1 cellular context compared by ENCODE assay signal in the genomic region with DNA sequence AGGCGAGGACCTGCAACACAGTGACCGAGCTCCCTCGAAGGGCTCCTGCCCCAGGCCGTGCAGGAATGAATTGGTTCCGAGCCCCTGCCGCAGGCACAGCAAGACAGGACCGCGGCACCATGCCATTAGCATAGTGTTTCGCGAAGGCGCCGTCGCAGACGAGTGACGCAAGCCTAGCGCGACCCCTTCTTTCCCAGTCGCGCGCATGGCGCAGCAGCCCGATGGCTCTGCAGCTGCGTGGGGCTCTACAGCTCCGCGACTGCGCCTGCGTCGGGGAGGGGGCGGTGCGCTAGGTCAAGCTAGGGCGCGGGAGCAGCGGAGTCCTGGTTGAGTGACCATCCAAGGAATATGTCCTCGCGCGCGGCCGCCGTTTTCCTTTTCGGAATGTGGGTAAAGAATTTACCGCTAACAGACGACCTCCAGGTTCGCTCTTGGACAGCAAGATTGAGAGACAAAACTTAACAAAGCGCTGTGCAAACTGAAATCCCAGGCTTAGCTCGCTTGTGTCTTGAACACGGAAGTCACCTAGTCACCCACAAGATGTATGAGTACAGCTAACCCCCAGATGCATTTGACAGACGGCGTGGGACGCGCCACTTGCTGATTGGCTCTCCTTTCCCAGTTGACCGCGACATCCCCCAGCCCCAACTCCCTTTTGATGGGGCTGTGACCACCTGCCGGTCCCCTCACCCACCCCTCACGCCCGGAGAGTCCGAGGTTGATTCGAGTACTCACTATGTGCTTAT.
TF ChIP-seq lines count a peak whose summit lies in the region.

Gene TRMT61B, minus strand, starts transcription at position 164 of the 746 bp plus-strand sequence. Its CDS starts 32 bp downstream, at position 132.

TF ChIP-seq in HepG2, 621 proteins besides CTCF, POLR2A, EP300 and RAD21 (continued from another document and continues in another):
- TF ChIP-seq, protein P1, sequence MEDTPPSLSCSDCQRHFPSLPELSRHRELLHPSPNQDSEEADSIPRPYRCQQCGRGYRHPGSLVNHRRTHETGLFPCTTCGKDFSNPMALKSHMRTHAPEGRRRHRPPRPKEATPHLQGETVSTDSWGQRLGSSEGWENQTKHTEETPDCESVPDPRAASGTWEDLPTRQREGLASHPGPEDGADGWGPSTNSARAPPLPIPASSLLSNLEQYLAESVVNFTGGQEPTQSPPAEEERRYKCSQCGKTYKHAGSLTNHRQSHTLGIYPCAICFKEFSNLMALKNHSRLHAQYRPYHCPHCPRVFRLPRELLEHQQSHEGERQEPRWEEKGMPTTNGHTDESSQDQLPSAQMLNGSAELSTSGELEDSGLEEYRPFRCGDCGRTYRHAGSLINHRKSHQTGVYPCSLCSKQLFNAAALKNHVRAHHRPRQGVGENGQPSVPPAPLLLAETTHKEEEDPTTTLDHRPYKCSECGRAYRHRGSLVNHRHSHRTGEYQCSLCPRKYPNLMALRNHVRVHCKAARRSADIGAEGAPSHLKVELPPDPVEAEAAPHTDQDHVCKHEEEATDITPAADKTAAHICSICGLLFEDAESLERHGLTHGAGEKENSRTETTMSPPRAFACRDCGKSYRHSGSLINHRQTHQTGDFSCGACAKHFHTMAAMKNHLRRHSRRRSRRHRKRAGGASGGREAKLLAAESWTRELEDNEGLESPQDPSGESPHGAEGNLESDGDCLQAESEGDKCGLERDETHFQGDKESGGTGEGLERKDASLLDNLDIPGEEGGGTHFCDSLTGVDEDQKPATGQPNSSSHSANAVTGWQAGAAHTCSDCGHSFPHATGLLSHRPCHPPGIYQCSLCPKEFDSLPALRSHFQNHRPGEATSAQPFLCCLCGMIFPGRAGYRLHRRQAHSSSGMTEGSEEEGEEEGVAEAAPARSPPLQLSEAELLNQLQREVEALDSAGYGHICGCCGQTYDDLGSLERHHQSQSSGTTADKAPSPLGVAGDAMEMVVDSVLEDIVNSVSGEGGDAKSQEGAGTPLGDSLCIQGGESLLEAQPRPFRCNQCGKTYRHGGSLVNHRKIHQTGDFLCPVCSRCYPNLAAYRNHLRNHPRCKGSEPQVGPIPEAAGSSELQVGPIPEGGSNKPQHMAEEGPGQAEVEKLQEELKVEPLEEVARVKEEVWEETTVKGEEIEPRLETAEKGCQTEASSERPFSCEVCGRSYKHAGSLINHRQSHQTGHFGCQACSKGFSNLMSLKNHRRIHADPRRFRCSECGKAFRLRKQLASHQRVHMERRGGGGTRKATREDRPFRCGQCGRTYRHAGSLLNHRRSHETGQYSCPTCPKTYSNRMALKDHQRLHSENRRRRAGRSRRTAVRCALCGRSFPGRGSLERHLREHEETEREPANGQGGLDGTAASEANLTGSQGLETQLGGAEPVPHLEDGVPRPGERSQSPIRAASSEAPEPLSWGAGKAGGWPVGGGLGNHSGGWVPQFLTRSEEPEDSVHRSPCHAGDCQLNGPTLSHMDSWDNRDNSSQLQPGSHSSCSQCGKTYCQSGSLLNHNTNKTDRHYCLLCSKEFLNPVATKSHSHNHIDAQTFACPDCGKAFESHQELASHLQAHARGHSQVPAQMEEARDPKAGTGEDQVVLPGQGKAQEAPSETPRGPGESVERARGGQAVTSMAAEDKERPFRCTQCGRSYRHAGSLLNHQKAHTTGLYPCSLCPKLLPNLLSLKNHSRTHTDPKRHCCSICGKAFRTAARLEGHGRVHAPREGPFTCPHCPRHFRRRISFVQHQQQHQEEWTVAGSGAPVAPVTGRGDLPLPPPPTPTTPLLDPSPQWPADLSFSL (CRISPR knock-in tag; IDR thresholded peaks at IDR 0.05), result no peak
- TF ChIP-seq PHF8 (CRISPR knock-in tag; IDR thresholded peaks at IDR 0.05) (peak; percentile 99), ZFP36L1 (CRISPR knock-in tag; IDR thresholded peaks at IDR 0.05) (peak; percentile 96), ZBTB40 (IDR thresholded peaks at IDR 0.05) (no peak), ZBTB40 (CRISPR knock-in tag; IDR thresholded peaks at IDR 0.05) (peak; percentile 94), RCOR2 (CRISPR knock-in tag; IDR thresholded peaks at IDR 0.05) (peak; percentile 61), ZNF772 (CRISPR knock-in tag; IDR thresholded peaks at IDR 0.05) (peak; percentile 96), RAD51 (IDR thresholded peaks at IDR 0.05; ENCODE audit: borderline replicate concordance) (no peak), ZNF556 (CRISPR knock-in tag; IDR thresholded peaks at IDR 0.05; ENCODE audit: borderline replicate concordance) (peak; percentile 98), ZNF672 (CRISPR knock-in tag; IDR thresholded peaks at IDR 0.05) (0 out of 2 replicates have a peak, but pooled peaks have one; percentile 78), ZNF225 (CRISPR knock-in tag; IDR thresholded peaks at IDR 0.05) (peak; percentile 95), FOXK1 (CRISPR knock-in tag; IDR thresholded peaks at IDR 0.05; ENCODE audit: borderline replicate concordance, low read depth) (peak; percentile 100), YY1 (IDR thresholded peaks at IDR 0.05; ENCODE audit: insufficient read depth, insufficient replicate concordance, low read depth, low read length) (peak; percentile 91), ZNF841 (CRISPR knock-in tag; IDR thresholded peaks at IDR 0.05; ENCODE audit: borderline replicate concordance) (no peak), BORCS8-MEF2B (CRISPR knock-in tag; IDR thresholded peaks at IDR 0.05) (peak; percentile 95), HNRNPL (IDR thresholded peaks at IDR 0.05; ENCODE audit: low read depth, low read length) (no peak), ZKSCAN5 (CRISPR knock-in tag; IDR thresholded peaks at IDR 0.05) (no peak), ZNF33A (CRISPR knock-in tag; IDR thresholded peaks at IDR 0.05; ENCODE audit: borderline replicate concordance) (no peak), PATZ1 (CRISPR knock-in tag; IDR thresholded peaks at IDR 0.05) (peak; percentile 75; the same call in 1 of the 2 replicates), RXRA (CRISPR knock-in tag; IDR thresholded peaks at IDR 0.05) (peak; percentile 98), GZF1 (CRISPR knock-in tag; IDR thresholded peaks at IDR 0.05) (0 out of 2 replicates have a peak, but pooled peaks have one; percentile 21), ZNF383 (CRISPR knock-in tag; IDR thresholded peaks at IDR 0.05; ENCODE audit: borderline replicate concordance) (no peak)
- TF ChIP-seq, protein P2, sequence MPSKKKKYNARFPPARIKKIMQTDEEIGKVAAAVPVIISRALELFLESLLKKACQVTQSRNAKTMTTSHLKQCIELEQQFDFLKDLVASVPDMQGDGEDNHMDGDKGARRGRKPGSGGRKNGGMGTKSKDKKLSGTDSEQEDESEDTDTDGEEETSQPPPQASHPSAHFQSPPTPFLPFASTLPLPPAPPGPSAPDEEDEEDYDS (CRISPR knock-in tag; IDR thresholded peaks at IDR 0.05), result peak; percentile 87
- TF ChIP-seq, protein P3, sequence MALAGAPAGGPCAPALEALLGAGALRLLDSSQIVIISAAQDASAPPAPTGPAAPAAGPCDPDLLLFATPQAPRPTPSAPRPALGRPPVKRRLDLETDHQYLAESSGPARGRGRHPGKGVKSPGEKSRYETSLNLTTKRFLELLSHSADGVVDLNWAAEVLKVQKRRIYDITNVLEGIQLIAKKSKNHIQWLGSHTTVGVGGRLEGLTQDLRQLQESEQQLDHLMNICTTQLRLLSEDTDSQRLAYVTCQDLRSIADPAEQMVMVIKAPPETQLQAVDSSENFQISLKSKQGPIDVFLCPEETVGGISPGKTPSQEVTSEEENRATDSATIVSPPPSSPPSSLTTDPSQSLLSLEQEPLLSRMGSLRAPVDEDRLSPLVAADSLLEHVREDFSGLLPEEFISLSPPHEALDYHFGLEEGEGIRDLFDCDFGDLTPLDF (CRISPR knock-in tag; IDR thresholded peaks at IDR 0.05), result peak; percentile 90
- TF ChIP-seq, protein P4, sequence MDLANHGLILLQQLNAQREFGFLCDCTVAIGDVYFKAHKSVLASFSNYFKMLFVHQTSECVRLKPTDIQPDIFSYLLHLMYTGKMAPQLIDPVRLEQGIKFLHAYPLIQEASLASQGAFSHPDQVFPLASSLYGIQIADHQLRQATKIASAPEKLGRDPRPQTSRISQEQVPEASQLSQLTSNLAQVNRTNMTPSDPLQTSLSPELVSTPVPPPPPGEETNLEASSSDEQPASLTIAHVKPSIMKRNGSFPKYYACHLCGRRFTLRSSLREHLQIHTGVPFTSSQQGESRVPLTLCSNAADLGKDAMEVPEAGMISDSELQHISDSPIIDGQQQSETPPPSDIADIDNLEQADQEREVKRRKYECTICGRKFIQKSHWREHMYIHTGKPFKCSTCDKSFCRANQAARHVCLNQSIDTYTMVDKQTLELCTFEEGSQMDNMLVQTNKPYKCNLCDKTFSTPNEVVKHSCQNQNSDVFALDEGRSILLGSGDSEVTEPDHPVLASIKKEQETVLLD (CRISPR knock-in tag; IDR thresholded peaks at IDR 0.05; ENCODE audit: low read depth), result peak; percentile 76; the same call in 1 of the 2 replicates
- TF ChIP-seq, protein P5, sequence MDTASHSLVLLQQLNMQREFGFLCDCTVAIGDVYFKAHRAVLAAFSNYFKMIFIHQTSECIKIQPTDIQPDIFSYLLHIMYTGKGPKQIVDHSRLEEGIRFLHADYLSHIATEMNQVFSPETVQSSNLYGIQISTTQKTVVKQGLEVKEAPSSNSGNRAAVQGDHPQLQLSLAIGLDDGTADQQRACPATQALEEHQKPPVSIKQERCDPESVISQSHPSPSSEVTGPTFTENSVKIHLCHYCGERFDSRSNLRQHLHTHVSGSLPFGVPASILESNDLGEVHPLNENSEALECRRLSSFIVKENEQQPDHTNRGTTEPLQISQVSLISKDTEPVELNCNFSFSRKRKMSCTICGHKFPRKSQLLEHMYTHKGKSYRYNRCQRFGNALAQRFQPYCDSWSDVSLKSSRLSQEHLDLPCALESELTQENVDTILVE (CRISPR knock-in tag; IDR thresholded peaks at IDR 0.05), result peak; percentile 89
- TF ChIP-seq, protein P6, sequence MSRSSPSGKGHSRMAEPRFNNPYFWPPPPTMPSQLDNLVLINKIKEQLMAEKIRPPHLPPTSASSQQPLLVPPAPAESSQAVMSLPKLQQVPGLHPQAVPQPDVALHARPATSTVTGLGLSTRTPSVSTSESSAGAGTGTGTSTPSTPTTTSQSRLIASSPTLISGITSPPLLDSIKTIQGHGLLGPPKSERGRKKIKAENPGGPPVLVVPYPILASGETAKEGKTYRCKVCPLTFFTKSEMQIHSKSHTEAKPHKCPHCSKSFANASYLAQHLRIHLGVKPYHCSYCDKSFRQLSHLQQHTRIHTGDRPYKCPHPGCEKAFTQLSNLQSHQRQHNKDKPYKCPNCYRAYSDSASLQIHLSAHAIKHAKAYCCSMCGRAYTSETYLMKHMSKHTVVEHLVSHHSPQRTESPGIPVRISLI (CRISPR knock-in tag; IDR thresholded peaks at IDR 0.05; ENCODE audit: borderline replicate concordance), result peak; percentile 77; the same call in 1 of the 2 replicates
